ENCODE assay signal across 10 cellular contexts in genomic region chr3:132788299-132788698, GRCh38.
DNase-seq lines count a peak whose midpoint lies in the region; ATAC-seq and TF ChIP-seq lines count a peak whose summit lies in the region.
"Had no signal": no experiment of that assay in that cellular context is flagged by ENCODE, and none has a peak within 500 bp of the region (broad histone marks: within the 10 kb centered on the region; RNA-seq: fewer than 3 reads in every experiment).

No MANE protein-coding gene starts in this region.

- H3K79me2 ChIP-seq in GM23338 (replicated peaks; ENCODE audit: insufficient read depth): no peaks in the 10 kb centered on the region

- peaks cover 2% of the 10 kb centered on the region for H3K27me3 Mint-ChIP-seq in GM23338 (ENCODE audit: insufficient read depth, low read depth, poor library complexity)
- peaks cover 17% of the 10 kb centered on the region for H3K27me3 Mint-ChIP-seq in type B pancreatic cell

- H3K4me2 ChIP-seq in GM23338: no peak overlapping the region

- peaks cover 5 to 17% of the 10 kb centered on the region in 2 donors for H3K4me1 ChIP-seq in ascending aorta
- peaks cover 8% of the 10 kb centered on the region; the same call in 1 of the 2 replicates for H3K4me1 ChIP-seq in GM23338 (ENCODE audit: insufficient read depth)
- H3K4me1 ChIP-seq in BE2C: peaks cover 4% of the 10 kb centered on the region; the same call in 1 of the 2 replicates

- ATAC-seq in left ventricle myocardium superior (peak; percentile 81), GM18519 (IDR thresholded peaks at IDR 0.05; ENCODE audit: low FRiP score, unreplicated experiment) (no peak), GM23338 (no peak)

- H3K4me3 ChIP-seq in ascending aorta (no peak overlapping the region), GM23338 (no peak overlapping the region), BE2C (ENCODE audit: low read depth, low read length) (no peak overlapping the region)

- intact Hi-C loops in ascending aorta (cut with DNase I) (loop anchor here (10.0 kb wide), 1 partner anchor 787 kb away; the partner anchor contains the start of gene CDV3), left ventricle myocardium superior (cut with micrococcal nuclease) (no loop called here)

- H3K27ac ChIP-seq in ascending aorta: peak overlapping the region; percentile 27 to 80
- H3K27ac ChIP-seq in GM23338 (ENCODE audit: low read depth): no peak overlapping the region

- H3K4me1 Mint-ChIP-seq in GM23338 (peaks cover 7% of the 10 kb centered on the region), type B pancreatic cell (ENCODE audit: unreplicated experiment) (no peaks in the 10 kb centered on the region)

- H4K20me1 ChIP-seq in GM23338 (replicated peaks; ENCODE audit: insufficient read depth): no peaks in the 10 kb centered on the region

- H3F3A ChIP-seq in GM23338 (replicated peaks; ENCODE audit: low read depth): no peaks in the 10 kb centered on the region

- H3K4me3 Mint-ChIP-seq in GM23338 (no peak overlapping the region), type B pancreatic cell (no peak overlapping the region)

- H3K27me3 ChIP-seq in ascending aorta (no peaks in the 10 kb centered on the region), GM23338 (ENCODE audit: insufficient read depth) (no peaks in the 10 kb centered on the region), BE2C (no peaks in the 10 kb centered on the region)

- H3K36me3 ChIP-seq in ascending aorta (no peaks in the 10 kb centered on the region), GM23338 (ENCODE audit: insufficient read depth) (no peaks in the 10 kb centered on the region), BE2C (no peaks in the 10 kb centered on the region)

- DNase-seq in M059J (ENCODE audit: low read depth) (peak; percentile 86), ascending aorta (ENCODE audit: low spot score in 2 of 2) (peak in 1 of 2 donors; percentile 69), left ventricle myocardium superior (no peak), superior temporal gyrus (ENCODE audit: extremely low spot score) (peak; percentile 82), GM23338 (ENCODE audit: low spot score) (no peak), type B pancreatic cell (ENCODE audit: extremely low spot score, unreplicated experiment) (no peak), BE2C (no peak)
- DNase-seq: cortex of kidney, T-helper 9 cell had no signal

- H3K27ac Mint-ChIP-seq in GM23338 (no peak overlapping the region), type B pancreatic cell (no peak overlapping the region)

- no peak for TF ChIP-seq CTCF in ascending aorta (IDR thresholded peaks at IDR 0.05)
- TF ChIP-seq CTCF in GM23338 (conservative IDR thresholded peaks at IDR 0.05; ENCODE audit: low read depth in 2 of 2): no peak
- no peak for TF ChIP-seq CTCF in type B pancreatic cell (conservative IDR thresholded peaks at IDR 0.05)
- no peak for TF ChIP-seq CTCF in BE2C (IDR thresholded peaks at IDR 0.05; ENCODE audit: low read depth, low read length)

- no peak overlapping the region for H2AFZ ChIP-seq in GM23338

- H3K9me3 ChIP-seq in ascending aorta: no peaks in the 10 kb centered on the region
- H3K9me3 ChIP-seq in BE2C: no peaks in the 10 kb centered on the region

- H3K36me3 Mint-ChIP-seq in GM23338 (ENCODE audit: low read depth) (no peaks in the 10 kb centered on the region), type B pancreatic cell (no peaks in the 10 kb centered on the region)

- H3K9me3 Mint-ChIP-seq in GM23338 (no peaks in the 10 kb centered on the region; the same call in 2 of the 3 replicates), type B pancreatic cell (no peaks in the 10 kb centered on the region)

- H3K9me2 ChIP-seq in GM23338 (ENCODE audit: insufficient read depth): peaks cover 2% of the 10 kb centered on the region; the same call in 1 of the 2 replicates

TF ChIP-seq in GM23338, 12 proteins besides CTCF, POLR2A, EP300 and RAD21 (continues in another document):
- TF ChIP-seq, protein P1, sequence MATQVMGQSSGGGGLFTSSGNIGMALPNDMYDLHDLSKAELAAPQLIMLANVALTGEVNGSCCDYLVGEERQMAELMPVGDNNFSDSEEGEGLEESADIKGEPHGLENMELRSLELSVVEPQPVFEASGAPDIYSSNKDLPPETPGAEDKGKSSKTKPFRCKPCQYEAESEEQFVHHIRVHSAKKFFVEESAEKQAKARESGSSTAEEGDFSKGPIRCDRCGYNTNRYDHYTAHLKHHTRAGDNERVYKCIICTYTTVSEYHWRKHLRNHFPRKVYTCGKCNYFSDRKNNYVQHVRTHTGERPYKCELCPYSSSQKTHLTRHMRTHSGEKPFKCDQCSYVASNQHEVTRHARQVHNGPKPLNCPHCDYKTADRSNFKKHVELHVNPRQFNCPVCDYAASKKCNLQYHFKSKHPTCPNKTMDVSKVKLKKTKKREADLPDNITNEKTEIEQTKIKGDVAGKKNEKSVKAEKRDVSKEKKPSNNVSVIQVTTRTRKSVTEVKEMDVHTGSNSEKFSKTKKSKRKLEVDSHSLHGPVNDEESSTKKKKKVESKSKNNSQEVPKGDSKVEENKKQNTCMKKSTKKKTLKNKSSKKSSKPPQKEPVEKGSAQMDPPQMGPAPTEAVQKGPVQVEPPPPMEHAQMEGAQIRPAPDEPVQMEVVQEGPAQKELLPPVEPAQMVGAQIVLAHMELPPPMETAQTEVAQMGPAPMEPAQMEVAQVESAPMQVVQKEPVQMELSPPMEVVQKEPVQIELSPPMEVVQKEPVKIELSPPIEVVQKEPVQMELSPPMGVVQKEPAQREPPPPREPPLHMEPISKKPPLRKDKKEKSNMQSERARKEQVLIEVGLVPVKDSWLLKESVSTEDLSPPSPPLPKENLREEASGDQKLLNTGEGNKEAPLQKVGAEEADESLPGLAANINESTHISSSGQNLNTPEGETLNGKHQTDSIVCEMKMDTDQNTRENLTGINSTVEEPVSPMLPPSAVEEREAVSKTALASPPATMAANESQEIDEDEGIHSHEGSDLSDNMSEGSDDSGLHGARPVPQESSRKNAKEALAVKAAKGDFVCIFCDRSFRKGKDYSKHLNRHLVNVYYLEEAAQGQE (IDR thresholded peaks at IDR 0.05; ENCODE audit: unreplicated experiment): no peak
- TF ChIP-seq, protein P2, sequence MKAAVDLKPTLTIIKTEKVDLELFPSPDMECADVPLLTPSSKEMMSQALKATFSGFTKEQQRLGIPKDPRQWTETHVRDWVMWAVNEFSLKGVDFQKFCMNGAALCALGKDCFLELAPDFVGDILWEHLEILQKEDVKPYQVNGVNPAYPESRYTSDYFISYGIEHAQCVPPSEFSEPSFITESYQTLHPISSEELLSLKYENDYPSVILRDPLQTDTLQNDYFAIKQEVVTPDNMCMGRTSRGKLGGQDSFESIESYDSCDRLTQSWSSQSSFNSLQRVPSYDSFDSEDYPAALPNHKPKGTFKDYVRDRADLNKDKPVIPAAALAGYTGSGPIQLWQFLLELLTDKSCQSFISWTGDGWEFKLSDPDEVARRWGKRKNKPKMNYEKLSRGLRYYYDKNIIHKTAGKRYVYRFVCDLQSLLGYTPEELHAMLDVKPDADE (IDR thresholded peaks at IDR 0.05): no peak
- TF ChIP-seq JUNB (IDR thresholded peaks at IDR 0.05; ENCODE audit: unreplicated experiment) (no peak), STAT1 (IDR thresholded peaks at IDR 0.05; ENCODE audit: unreplicated experiment) (no peak)

Comparison
In these comparisons a context has a peak if more than half of its experiments do, and no peak if none do; other contexts are left out.
1. DNase-seq: peak in M059J (single experiment) and superior temporal gyrus (single experiment); none in left ventricle myocardium superior (single experiment), GM23338 (single experiment), type B pancreatic cell (single experiment) and BE2C (single experiment).